In the genomic region with DNA sequence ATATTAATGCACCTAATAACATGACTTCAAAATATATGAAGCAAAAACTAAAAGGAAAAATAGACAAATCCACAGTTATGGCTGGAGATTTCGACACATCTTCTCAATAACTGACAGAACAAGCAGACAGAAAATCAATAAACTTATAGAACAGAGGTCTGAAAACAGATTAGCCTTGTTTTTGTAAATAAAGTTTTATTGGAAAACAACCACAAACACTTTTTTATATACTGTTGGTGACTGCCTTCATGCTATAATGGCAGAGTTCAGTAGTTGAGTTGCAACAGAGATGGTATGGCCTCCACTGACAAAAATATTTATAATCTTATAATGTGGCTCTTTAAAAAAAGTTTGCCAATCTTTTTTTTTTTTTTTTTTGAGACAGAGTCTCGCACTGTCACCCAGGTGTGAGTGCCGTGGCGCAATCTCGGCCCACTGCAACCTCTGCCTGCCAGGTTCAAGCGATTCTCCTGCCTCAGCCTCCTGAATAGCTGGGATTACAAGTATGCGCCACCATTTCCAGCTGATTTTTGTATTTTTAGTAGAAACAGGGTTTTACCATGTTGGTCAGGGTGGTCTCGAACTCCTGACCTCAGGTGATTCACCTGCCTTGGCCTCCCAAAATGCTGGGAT, we compare ENCODE assay signal across 8 cellular contexts.
"Had no signal": no experiment of that assay in that cellular context is flagged by ENCODE, and none has a peak within 500 bp of the region (broad histone marks: within the 10 kb centered on the region; RNA-seq: fewer than 3 reads in every experiment).

No MANE protein-coding gene starts in this region.

- H3K4me1 Mint-ChIP-seq: IgD-negative memory B cell had no signal

- H3K27ac Mint-ChIP-seq: GM23338, H9, IgD-negative memory B cell had no signal

- H3K4me3 Mint-ChIP-seq: GM23338, H9, IgD-negative memory B cell had no signal

- ATAC-seq: GM23338 had no signal

- H3K4me2 ChIP-seq: GM23338 had no signal

- H3K4me3 ChIP-seq: GM23338 had no signal

- DNase-seq: H9, HCEC 1CT, KG1 had no signal

- FAIRE-seq: H1, H54, HTR-8/SVneo had no signal

- H2AFZ ChIP-seq: GM23338 had no signal
